Comparison of ENCODE assay signal across 17 cellular contexts in genomic region chr1:19367584-19368041, GRCh38. TPM values are rescaled to one million over a fixed set of nuclear protein-coding genes. Genes with fewer than 3 reads are reported as not detected.
DNase-seq lines count a peak whose midpoint lies in the region; ATAC-seq and TF ChIP-seq lines count a peak whose summit lies in the region.
"Had no signal": no experiment of that assay in that cellular context is flagged by ENCODE, and none has a peak within 500 bp of the region (broad histone marks: within the 10 kb centered on the region; RNA-seq: fewer than 3 reads in every experiment).

No MANE protein-coding gene starts in this region.

- H3K27ac Mint-ChIP-seq in CD8-positive, alpha-beta T cell: peak overlapping the region; percentile 70

- H3K27ac ChIP-seq in CD8-positive, alpha-beta T cell (ENCODE audit: low read depth, low read length): no peak overlapping the region
- H3K27ac ChIP-seq in epithelial cell of prostate (peak overlapping the region; percentile 76), neuronal stem cell (replicated peaks; ENCODE audit: low read length) (no peak overlapping the region)
- H3K27ac ChIP-seq: parathyroid adenoma had no signal

- CTCF ChIA-PET in CD8-positive, alpha-beta T cell (lab: Charles Lee): interaction anchor here (0.6 to 1.7 kb wide), 6 partner anchors 22 to 316 kb away, joined by 3 to 4 read pairs (median 3); no protein-coding TSS in a partner anchor

- no peaks in the 10 kb centered on the region for H3K27me3 Mint-ChIP-seq in CD8-positive, alpha-beta T cell (ENCODE audit: low read depth)
- H3K27me3 Mint-ChIP-seq: CD8-positive, alpha-beta memory T cell had no signal

- no peak overlapping the region for H3K23ac ChIP-seq in neuronal stem cell (ENCODE audit: low read depth, low read length, poor library complexity)

- no peak overlapping the region for H2AK5ac ChIP-seq in neuronal stem cell (ENCODE audit: low read depth, low read length)

- H3K4ac ChIP-seq in neuronal stem cell (ENCODE audit: low read length): no peak overlapping the region

- no peak overlapping the region for H3K4me3 Mint-ChIP-seq in CD8-positive, alpha-beta T cell
- H3K4me3 Mint-ChIP-seq: CD8-positive, alpha-beta memory T cell; stimulated activated effector memory CD8-positive, alpha-beta T cell treated with anti-CD3 and anti-CD28 coated beads, Interleukin-12 subunit alpha, Interleukin-12 subunit beta, amount 100 ng/mL, for 72 hours had no signal

- H3K14ac ChIP-seq in neuronal stem cell (ENCODE audit: low read length): peak overlapping the region; percentile 11

- no peaks in the 10 kb centered on the region for H3K4me1 ChIP-seq in CD8-positive, alpha-beta T cell (ENCODE audit: insufficient read depth, low read length)
- H3K4me1 ChIP-seq in neuronal stem cell (ENCODE audit: control insufficient read depth in 2 of 2, insufficient read depth in 1 of 2, low read depth in 1 of 2, low read length in 2 of 2): peaks cover 0 to 10% of the 10 kb centered on the region in 2 donors
- H3K4me1 ChIP-seq: parathyroid adenoma had no signal

- no peak overlapping the region for H3K9ac ChIP-seq in neuronal stem cell (ENCODE audit: low read depth, low read length, poor library complexity)
- H3K9ac ChIP-seq: parathyroid adenoma had no signal

- no peak for ATAC-seq in CD8-positive, alpha-beta T cell
- ATAC-seq: left cardiac atrium; stimulated activated effector memory CD8-positive, alpha-beta T cell treated with anti-CD3 and anti-CD28 coated beads, Interleukin-12 subunit alpha, Interleukin-12 subunit beta, amount 100 ng/mL, for 72 hours had no signal

- intact Hi-C loops in CD8-positive, alpha-beta T cell (cut with DNase I, micrococcal nuclease): no loop called here

- no peaks in the 10 kb centered on the region for H3K9me3 ChIP-seq in CD8-positive, alpha-beta T cell (ENCODE audit: low read length)
- no peaks in the 10 kb centered on the region for H3K9me3 ChIP-seq in neuronal stem cell (replicated peaks in 1 of 2; ENCODE audit: control insufficient read depth in 2 of 2, insufficient read depth in 1 of 2, low read depth in 1 of 2, low read length in 2 of 2)

- H2BK5ac ChIP-seq in neuronal stem cell (ENCODE audit: low read length): no peak overlapping the region

- POLR2A ChIA-PET in CD8-positive, alpha-beta T cell (lab: Charles Lee): interaction anchor here (1.3 kb wide), 1 partner anchor 13 kb away, joined by 4 read pairs; no protein-coding TSS in a partner anchor

- no peak for DNase-seq in CD8-positive, alpha-beta T cell
- peak; percentile 75 for DNase-seq in RPMI7951 (ENCODE audit: low read depth)
- peak; percentile 27 for DNase-seq in epithelial cell of prostate (ENCODE audit: low read depth, low spot score)
- DNase-seq in neuronal stem cell (ENCODE audit: low spot score): no peak
- DNase-seq in activated CD8-positive, alpha-beta memory T cell treated with anti-CD3 and anti-CD28 coated beads, Interleukin-2, amount 50 U/mL, for 4 hours: no peak
- DNase-seq in pons (ENCODE audit: low spot score): no peak
- DNase-seq in COLO829 (ENCODE audit: low spot score): no peak
- DNase-seq in NCI-H748 treated with DMSO at 0.1 percent for 48 hours (lab: John Stamatoyannopoulos, UW): no peak
- DNase-seq: activated CD4-positive, CD25-positive, alpha-beta regulatory T cell treated with anti-CD3 and anti-CD28 coated beads, Interleukin-2, amount 50 U/mL, for 72 hours; aorta; CD8-positive, alpha-beta memory T cell; hippocampal formation; IMR-90; left cardiac atrium; SHP77 treated with DMSO at 0.1 percent for 48 hours had no signal

- H2BK120ac ChIP-seq in neuronal stem cell (ENCODE audit: low read depth, low read length): no peak overlapping the region

- H3K4me3 ChIP-seq in CD8-positive, alpha-beta T cell (ENCODE audit: low read depth, low read length): no peak overlapping the region
- no peak overlapping the region for H3K4me3 ChIP-seq in neuronal stem cell (ENCODE audit: low read length in 2 of 2)

- H2BK15ac ChIP-seq in neuronal stem cell (ENCODE audit: low read length): no peak overlapping the region

- no peak overlapping the region for H3K18ac ChIP-seq in neuronal stem cell (ENCODE audit: low read length)

- H3K36me3 ChIP-seq in CD8-positive, alpha-beta T cell (ENCODE audit: insufficient read depth, low read length): peaks cover 18% of the 10 kb centered on the region
- H3K36me3 ChIP-seq in neuronal stem cell (replicated peaks in 1 of 2; ENCODE audit: control insufficient read depth in 2 of 2, insufficient read depth in 2 of 2, low read length in 2 of 2): peaks cover 0 to 20% of the 10 kb centered on the region in 2 donors

- H3K4me2 ChIP-seq in neuronal stem cell (ENCODE audit: insufficient read depth, low read length, poor library complexity, severe bottlenecking): no peak overlapping the region

- H3K9me3 Mint-ChIP-seq in CD8-positive, alpha-beta T cell: no peaks in the 10 kb centered on the region
- H3K9me3 Mint-ChIP-seq: CD8-positive, alpha-beta memory T cell; stimulated activated effector memory CD8-positive, alpha-beta T cell treated with anti-CD3 and anti-CD28 coated beads, Interleukin-12 subunit alpha, Interleukin-12 subunit beta, amount 100 ng/mL, for 72 hours had no signal

- peaks cover 9% of the 10 kb centered on the region for H3K79me1 ChIP-seq in neuronal stem cell (ENCODE audit: low read depth, low read length)

- no CpG with 5 or more reads among the region's 13 CpGs for WGBS in neuronal stem cell (ENCODE audit: extremely low coverage in 2 of 2, insufficient read length in 2 of 2, insufficient replicate concordance in 1 of 2), 2 donors

- no peak overlapping the region for H2BK12ac ChIP-seq in neuronal stem cell (ENCODE audit: low read length)

- no peak for TF ChIP-seq CTCF in CD8-positive, alpha-beta T cell (IDR thresholded peaks at IDR 0.05)

- H4K91ac ChIP-seq in neuronal stem cell (ENCODE audit: low read depth, low read length, poor library complexity): no peak overlapping the region

- H3K4me1 Mint-ChIP-seq in CD8-positive, alpha-beta T cell (ENCODE audit: low read depth): peaks cover 70% of the 10 kb centered on the region

- no peak overlapping the region for H4K8ac ChIP-seq in neuronal stem cell (ENCODE audit: low read depth, low read length)

- H3K36me3 Mint-ChIP-seq in CD8-positive, alpha-beta T cell: peaks cover 61% of the 10 kb centered on the region

- no peak overlapping the region for H2AFZ ChIP-seq in neuronal stem cell (ENCODE audit: low read length)
- H2AFZ ChIP-seq: parathyroid adenoma had no signal

- H3K27me3 ChIP-seq in CD8-positive, alpha-beta T cell (ENCODE audit: insufficient read depth, low read length): no peaks in the 10 kb centered on the region
- no peaks in the 10 kb centered on the region for H3K27me3 ChIP-seq in neuronal stem cell (ENCODE audit: control insufficient read depth in 3 of 3, insufficient read depth in 3 of 3, low read depth in 1 of 3, low read length in 3 of 3)

RNA-seq across cellular contexts. Expression of gene SLC66A1, which starts 55.5 kb away (rescaled TPM):
- 1 to 10 TPM; 1.3 to 2.1 TPM for total RNA-seq in CD8-positive, alpha-beta T cell
- 15.4 and 18.4 TPM in 2 replicates for total RNA-seq in RPMI7951 (2014; rRNA removed; shearing (Covaris generic))
- polyA plus RNA-seq in neuronal stem cell (2013, experiment 1 of 2): 11.4 TPM
- 11.4 TPM for polyA plus RNA-seq in neuronal stem cell (2013, experiment 2 of 2)

RNA-seq across cellular contexts. Expression of gene AKR7A2, which starts 55.7 kb away (rescaled TPM):
- 1 to 10 TPM; 7.9 to 8.1 TPM for total RNA-seq in CD8-positive, alpha-beta T cell
- total RNA-seq in RPMI7951 (2014; rRNA removed; shearing (Covaris generic)): 128 and 181 TPM in 2 replicates
- 43.2 TPM for polyA plus RNA-seq in neuronal stem cell (2013, experiment 1 of 2)
- 43.8 TPM for polyA plus RNA-seq in neuronal stem cell (2013, experiment 2 of 2)

Comparison
In these comparisons a context has a peak if more than half of its experiments do, and no peak if none do; other contexts are left out.
1. DNase-seq: peak in RPMI7951 (single experiment) and epithelial cell of prostate (single experiment); none in CD8-positive, alpha-beta T cell (0 of 7), neuronal stem cell (single experiment), activated CD8-positive, alpha-beta memory T cell treated with anti-CD3 and anti-CD28 coated beads, Interleukin-2, amount 50 U/mL, for 4 hours (single experiment), pons (single experiment), COLO829 (single experiment) and NCI-H748 treated with DMSO at 0.1 percent for 48 hours (single experiment).
2. RNA of gene AKR7A2, which starts 55.7 kb away (total RNA-seq): 128 to 181 TPM in RPMI7951; 7.9 to 8.1 TPM in CD8-positive, alpha-beta T cell; every median in the first group is over 10 times any median in the second.